ENCODE assay signal across 23 cellular contexts in genomic region chr1:206867716-206868115, GRCh38. TPM values are rescaled to one million over a fixed set of nuclear protein-coding genes. Genes with fewer than 3 reads are reported as not detected.
DNase-seq lines count a peak whose midpoint lies in the region; ATAC-seq, FAIRE-seq and TF ChIP-seq lines count a peak whose summit lies in the region.
"Had no signal": no experiment of that assay in that cellular context is flagged by ENCODE, and none has a peak within 500 bp of the region (broad histone marks: within the 10 kb centered on the region; RNA-seq: fewer than 3 reads in every experiment).

No MANE protein-coding gene starts in this region.

- TF ChIP-seq RAD21 in IMR-90 (IDR thresholded peaks at IDR 0.05; ENCODE audit: low read length): no peak

- no peak overlapping the region for H3K27ac ChIP-seq in IMR-90 (ENCODE audit: insufficient read depth, low read length)
- no peak overlapping the region for H3K27ac ChIP-seq in keratinocyte (ENCODE audit: control insufficient read depth, insufficient read depth, low read length)
- H3K27ac ChIP-seq: C4-2B, HL-60 had no signal

- no peak overlapping the region for H3K56ac ChIP-seq in IMR-90 (ENCODE audit: extremely low read depth, insufficient read depth, low read length)

- no TSS peak for BruUV-seq in IMR-90 (replicated peaks; lab: Mats Ljungman, UMichigan)

- H3K4ac ChIP-seq in IMR-90 (ENCODE audit: low read depth, low read length): peak overlapping the region; percentile 51

- TF ChIP-seq POLR2A in IMR-90 (IDR thresholded peaks at IDR 0.05; ENCODE audit: low read depth, low read length): no peak

- H3K9me3 ChIP-seq in IMR-90 (ENCODE audit: control insufficient read depth, insufficient read depth, low read length) (no peaks in the 10 kb centered on the region; the same call in 1 of the 2 replicates), keratinocyte (ENCODE audit: control insufficient read depth, low read depth, low read length) (no peaks in the 10 kb centered on the region)
- H3K9me3 ChIP-seq: Caco-2, HAP-1 had no signal

- no peak for FAIRE-seq in bronchial epithelial cell (lab: Jason Lieb, UNC)
- no peak for FAIRE-seq in keratinocyte (lab: Jason Lieb, UNC)
- FAIRE-seq: A204.1, D721Med, GM19239, K562 had no signal

- no peak overlapping the region for H4K8ac ChIP-seq in IMR-90 (ENCODE audit: low read depth in 2 of 2, low read length in 2 of 2)

- H3K4me2 ChIP-seq in IMR-90 (ENCODE audit: low read depth, low read length) (no peak overlapping the region), keratinocyte (ENCODE audit: control insufficient read depth, extremely low read depth, insufficient read depth, low read depth, low read length) (peak overlapping the region; percentile 76)

- peak overlapping the region; percentile 76; the same call in 2 of the 3 replicates for H2BK15ac ChIP-seq in IMR-90 (ENCODE audit: low read depth, low read length)

- POLR2A ChIA-PET in IMR-90 (lab: Charles Lee; ENCODE audit: unreplicated experiment): no interaction called here

- H2AFZ ChIP-seq in IMR-90 (replicated peaks; ENCODE audit: low read length, poor library complexity) (no peak overlapping the region), keratinocyte (ENCODE audit: control insufficient read depth, low read length) (no peak overlapping the region)

- no peaks in the 10 kb centered on the region for H3K79me2 ChIP-seq in keratinocyte (ENCODE audit: control insufficient read depth, insufficient read depth, low read length)

- peak overlapping the region; percentile 51 for H2AK5ac ChIP-seq in IMR-90 (ENCODE audit: low read depth, low read length)

- H3K36me3 ChIP-seq in IMR-90 (ENCODE audit: control insufficient read depth, insufficient read depth, low read length) (no peaks in the 10 kb centered on the region), bronchial epithelial cell (ENCODE audit: control insufficient read depth, insufficient read depth, low read length) (no peaks in the 10 kb centered on the region), keratinocyte (ENCODE audit: control insufficient read depth in 2 of 2, extremely low read depth in 1 of 2, insufficient read depth in 2 of 2, low read length in 2 of 2) (peaks cover 0 to 10% of the 10 kb centered on the region in 2 experiments)
- H3K36me3 ChIP-seq: HAP-1 had no signal

- no peak overlapping the region; the same call in 1 of the 2 replicates for H4K5ac ChIP-seq in IMR-90 (ENCODE audit: low read depth, low read length)

- TF ChIP-seq CTCF in IMR-90 (conservative IDR thresholded peaks at IDR 0.05; ENCODE audit: low read depth, low read length) (no peak), bronchial epithelial cell (IDR thresholded peaks at IDR 0.05; ENCODE audit: insufficient read depth, low read length, severe bottlenecking) (no peak), keratinocyte (optimal IDR thresholded peaks at IDR 0.05 in 1 of 3, IDR thresholded peaks at IDR 0.05 in 1 of 3, conservative IDR thresholded peaks at IDR 0.05 in 1 of 3; ENCODE audit: extremely low read depth in 1 of 3, insufficient read depth in 2 of 3, low read length in 3 of 3) (no peak)

- no peak overlapping the region for H4K91ac ChIP-seq in IMR-90 (ENCODE audit: insufficient read depth, low read depth, low read length)

- no peak overlapping the region for H3K9ac ChIP-seq in IMR-90 (ENCODE audit: low read depth, low read length)
- no peak overlapping the region for H3K9ac ChIP-seq in keratinocyte (ENCODE audit: control insufficient read depth, extremely low read depth, insufficient read depth, low read length)

- peak; percentile 26 for DNase-seq in ELR (ENCODE audit: low read depth)
- no peak for DNase-seq in IMR-90
- peak; percentile 73 for DNase-seq in bronchial epithelial cell (ENCODE audit: low read depth)
- no peak for DNase-seq in keratinocyte (ENCODE audit: low read depth, low spot score)
- DNase-seq in DMS79 treated with DMSO at 0.1 percent for 48 hours (lab: John Stamatoyannopoulos, UW): no peak
- no peak for DNase-seq in SHP77 treated with DMSO at 0.1 percent for 48 hours (lab: John Stamatoyannopoulos, UW)
- DNase-seq: ACHN; AML-193; Caco-2; CD4-positive, alpha-beta T cell; GF-D8 had no signal

- peaks cover 3% of the 10 kb centered on the region; the same call in 1 of the 2 replicates for H3K27me3 ChIP-seq in IMR-90 (ENCODE audit: control insufficient read depth, insufficient read depth, low read length)
- no peaks in the 10 kb centered on the region for H3K27me3 ChIP-seq in bronchial epithelial cell (ENCODE audit: control insufficient read depth, insufficient read depth, low read length)
- H3K27me3 ChIP-seq in keratinocyte (ENCODE audit: control insufficient read depth, extremely low read depth, insufficient read depth, low read length): no peaks in the 10 kb centered on the region

- no peak overlapping the region for H2BK5ac ChIP-seq in IMR-90 (ENCODE audit: low read depth, low read length, poor library complexity, severe bottlenecking)

- H3K4me3 ChIP-seq in IMR-90 (ENCODE audit: insufficient read depth, low read depth, low read length): no peak overlapping the region
- H3K4me3 ChIP-seq in bronchial epithelial cell (ENCODE audit: low read depth, low read length): no peak overlapping the region
- peak overlapping the region in 1 of 3 experiments; percentile 7 for H3K4me3 ChIP-seq in keratinocyte (ENCODE audit: control insufficient read depth in 2 of 3, extremely low read depth in 1 of 3, insufficient read depth in 2 of 3, low read depth in 1 of 3, low read length in 3 of 3)
- H3K4me3 ChIP-seq: HAP-1, K562 had no signal

- H3K79me1 ChIP-seq in IMR-90 (ENCODE audit: low read depth in 1 of 2, low read length in 2 of 2): no peaks in the 10 kb centered on the region

- H2BK20ac ChIP-seq in IMR-90 (ENCODE audit: low read depth, low read length): peak overlapping the region; percentile 73

- no peak overlapping the region for H2AK9ac ChIP-seq in IMR-90 (replicated peaks; ENCODE audit: low read depth, low read length, poor library complexity)

- peak overlapping the region; percentile 66; the same call in 1 of the 2 replicates for H2BK120ac ChIP-seq in IMR-90 (ENCODE audit: low read depth, low read length)

- H3K23ac ChIP-seq in IMR-90 (ENCODE audit: low read depth, low read length): peak overlapping the region; percentile 20; the same call in 1 of the 2 replicates

- CTCF ChIA-PET in IMR-90 (lab: Yijun Ruan, JAX): no interaction called here

- intact Hi-C loops in IMR-90 (cut with micrococcal nuclease): no loop called here

- ATAC-seq in IMR-90 (ENCODE audit: low read depth) (no peak), GM18909 (IDR thresholded peaks at IDR 0.05; ENCODE audit: poor library complexity, unreplicated experiment) (no peak)
- ATAC-seq: K562 had no signal

- H4K20me1 ChIP-seq in IMR-90 (ENCODE audit: insufficient read depth, low read length): no peaks in the 10 kb centered on the region
- H4K20me1 ChIP-seq in keratinocyte (ENCODE audit: control insufficient read depth, extremely low read depth, insufficient read depth, low read length): no peaks in the 10 kb centered on the region

- H3K9me1 ChIP-seq in IMR-90 (ENCODE audit: insufficient read depth, low read length): peaks cover 12% of the 10 kb centered on the region
- H3K9me1 ChIP-seq in keratinocyte (ENCODE audit: control insufficient read depth, extremely low read depth, insufficient read depth, low read length): no peaks in the 10 kb centered on the region

- H3K4me1 ChIP-seq in IMR-90 (ENCODE audit: control insufficient read depth, insufficient read depth, low read length) (peaks cover 6% of the 10 kb centered on the region), keratinocyte (ENCODE audit: control insufficient read depth, extremely low read depth, insufficient read depth, low read length) (peaks cover 42% of the 10 kb centered on the region)
- H3K4me1 ChIP-seq: Caco-2, HAP-1 had no signal

- H3K14ac ChIP-seq in IMR-90 (replicated peaks; ENCODE audit: low read depth, low read length): peak overlapping the region; percentile 72

- H3K18ac ChIP-seq in IMR-90 (ENCODE audit: low read depth, low read length): peak overlapping the region; percentile 39; the same call in 1 of the 2 replicates

- in situ Hi-C loops in IMR-90 (cut with MboI; ENCODE audit: low sequenced_read_pairs): no loop called here

- dilution Hi-C loops in IMR-90 (cut with HindIII; ENCODE audit: low sequenced_read_pairs, unreplicated experiment) (no loop called here), keratinocyte (cut with MboI; ENCODE audit: extremely low pct_ligation_motif_present, low sequenced_read_pairs) (no loop called here)

RNA-seq across cellular contexts. Expression of gene IL20, which starts 2.3 kb away (rescaled TPM):
- total RNA-seq in IMR-90 (2012; rRNA removed) (not detected in 2 replicates), bronchial epithelial cell (0.53 TPM in 1 of 2 replicates, not detected in the other)
- polyA plus RNA-seq in IMR-90 (2012; rRNA removed) (not detected in 2 replicates), keratinocyte (0.67 to 5.6 TPM (median 4.7 TPM) in 3 replicates)
- polyA plus RNA-seq in IMR-90 (2012; cell fraction: cytosol; rRNA removed): not detected in 2 replicates
- polyA plus RNA-seq in IMR-90 (2012; cell fraction: nucleus; rRNA removed; ENCODE audit: low replicate concordance): 0.11 TPM in 1 of 2 replicates, not detected in the other
- polyA plus RNA-seq in keratinocyte (2011; ENCODE audit: low read depth): 3.1 TPM
- 1.2 and 3.1 TPM in 2 replicates for polyA plus RNA-seq in keratinocyte (2011; cell fraction: cytosol; rRNA removed)
- 8.0 and 9.2 TPM in 2 replicates for polyA plus RNA-seq in keratinocyte (2011; cell fraction: nucleus; rRNA removed)
- 0.45 and 4.9 TPM in 2 replicates for polyA plus RNA-seq in keratinocyte (2012; ENCODE audit: low replicate concordance)
- 0.36 to 2.4 TPM (median 2.1 TPM) in 3 replicates for polyA minus RNA-seq in keratinocyte
- 1.7 TPM for polyA minus RNA-seq in keratinocyte (2011; cell fraction: cytosol; rRNA and poly(A)+ RNA removed)
- polyA minus RNA-seq in keratinocyte (2011; cell fraction: nucleus; rRNA and poly(A)+ RNA removed): 2.9 and 3.0 TPM in 2 replicates
- total RNA-seq: Caco-2; CD4-positive, alpha-beta T cell; Daoy; H4; HT1080; K562 had no signal
- polyA plus RNA-seq: BJ, K562 had no signal

RNA-seq across cellular contexts. Expression of gene IL24, which starts 29.5 kb away (rescaled TPM):
- total RNA-seq in IMR-90 (2012; rRNA removed) (under 0.01 and 0.18 TPM in 2 replicates), bronchial epithelial cell (0.13 and 0.26 TPM in 2 replicates)
- polyA plus RNA-seq in IMR-90 (2012; rRNA removed) (0.12 and 0.22 TPM in 2 replicates), keratinocyte (2.1 to 3.1 TPM (median 2.3 TPM) in 3 replicates)
- 0.04 TPM in 1 of 2 replicates, not detected in the other for polyA plus RNA-seq in IMR-90 (2012; cell fraction: cytosol; rRNA removed)
- polyA plus RNA-seq in IMR-90 (2012; cell fraction: nucleus; rRNA removed; ENCODE audit: low replicate concordance): 0.05 and 0.34 TPM in 2 replicates
- polyA plus RNA-seq in keratinocyte (2011; ENCODE audit: low read depth): 3.3 TPM
- 1.7 and 2.5 TPM in 2 replicates for polyA plus RNA-seq in keratinocyte (2011; cell fraction: cytosol; rRNA removed)
- 2.6 and 3.6 TPM in 2 replicates for polyA plus RNA-seq in keratinocyte (2011; cell fraction: nucleus; rRNA removed)
- 1.3 and 5.9 TPM in 2 replicates for polyA plus RNA-seq in keratinocyte (2012; ENCODE audit: low replicate concordance)
- 0.67 to 1.5 TPM (median 0.99 TPM) in 3 replicates for polyA minus RNA-seq in keratinocyte
- polyA minus RNA-seq in keratinocyte (2011; cell fraction: cytosol; rRNA and poly(A)+ RNA removed): not detected
- polyA minus RNA-seq in keratinocyte (2011; cell fraction: nucleus; rRNA and poly(A)+ RNA removed): 0.21 and 1.5 TPM in 2 replicates
- total RNA-seq: Caco-2; CD4-positive, alpha-beta T cell; K562 had no signal

RNA-seq across cellular contexts. Expression of gene FCMR, which starts 54.0 kb away (rescaled TPM):
- total RNA-seq in IMR-90 (2012; rRNA removed) (not detected in 2 replicates), bronchial epithelial cell (0.38 TPM in 1 of 2 replicates, not detected in the other)
- polyA plus RNA-seq in IMR-90 (2012; rRNA removed) (0.09 and 0.29 TPM in 2 replicates), keratinocyte (1.8 to 8.1 TPM (median 1.8 TPM) in 3 replicates)
- 0.41 and 0.58 TPM in 2 replicates for polyA plus RNA-seq in IMR-90 (2012; cell fraction: cytosol; rRNA removed)
- 0.17 TPM in 1 of 2 replicates, not detected in the other for polyA plus RNA-seq in IMR-90 (2012; cell fraction: nucleus; rRNA removed; ENCODE audit: low replicate concordance)
- polyA plus RNA-seq in keratinocyte (2011; ENCODE audit: low read depth): 0.31 TPM
- polyA plus RNA-seq in keratinocyte (2011; cell fraction: cytosol; rRNA removed): 3.2 and 4.8 TPM in 2 replicates
- polyA plus RNA-seq in keratinocyte (2011; cell fraction: nucleus; rRNA removed): 1.5 and 3.1 TPM in 2 replicates
- 1.7 and 6.8 TPM in 2 replicates for polyA plus RNA-seq in keratinocyte (2012; ENCODE audit: low replicate concordance)
- polyA minus RNA-seq in keratinocyte: 3.3 to 10.8 TPM (median 5.8 TPM) in 3 replicates
- polyA minus RNA-seq in keratinocyte (2011; cell fraction: cytosol; rRNA and poly(A)+ RNA removed): 3.8 TPM
- 1.0 TPM in 1 of 2 replicates, not detected in the other for polyA minus RNA-seq in keratinocyte (2011; cell fraction: nucleus; rRNA and poly(A)+ RNA removed)
- total RNA-seq: Caco-2, HT1080 had no signal

Comparison
In these comparisons a context has a peak if more than half of its experiments do, and no peak if none do; other contexts are left out.
1. DNase-seq: peak in ELR (single experiment) and bronchial epithelial cell (single experiment); none in IMR-90 (single experiment), keratinocyte (single experiment), DMS79 treated with DMSO at 0.1 percent for 48 hours (single experiment) and SHP77 treated with DMSO at 0.1 percent for 48 hours (single experiment).